31 cellular contexts compared by ENCODE assay signal in genomic region chr7:133698127-133698526, GRCh38.
DNase-seq lines count a peak whose midpoint lies in the region; ATAC-seq and TF ChIP-seq lines count a peak whose summit lies in the region.
"Had no signal": no experiment of that assay in that cellular context is flagged by ENCODE, and none has a peak within 500 bp of the region (broad histone marks: within the 10 kb centered on the region; RNA-seq: fewer than 3 reads in every experiment).

No MANE protein-coding gene starts in this region.

- peak; percentile 45; the same call in 2 of the 3 replicates for ATAC-seq in SK-N-SH treated with all-trans-retinoic acid at 6 μM for 48 hours
- ATAC-seq: activated CD4-positive, alpha-beta T cell treated with anti-CD3 and anti-CD28 coated beads for 36 hours; activated CD8-positive, alpha-beta T cell treated with anti-CD3 and anti-CD28 coated beads for 36 hours; activated T-helper 17 cell treated with anti-CD3 and anti-CD28 coated beads, Interleukin-2, amount 50 U/mL, for 72 hours; left cardiac atrium; mucosa of descending colon; pancreas had no signal

- H3K36me3 Mint-ChIP-seq in osteocyte (ENCODE audit: unreplicated experiment), result no peaks in the 10 kb centered on the region
- H3K36me3 Mint-ChIP-seq: natural killer cell treated with Interleukin-12 subunit alpha and Interleukin-12 subunit beta and Interleukin-15 and Interleukin-18, amount 100 ng/mL, for 72 hours had no signal

- peak overlapping the region; percentile 69 for H3K27ac Mint-ChIP-seq in osteocyte (ENCODE audit: unreplicated experiment)
- H3K27ac Mint-ChIP-seq: activated CD4-positive, alpha-beta T cell treated with anti-CD3 and anti-CD28 coated beads for 36 hours; activated CD8-positive, alpha-beta T cell treated with anti-CD3 and anti-CD28 coated beads for 36 hours; activated naive CD4-positive, alpha-beta T cell treated with anti-CD3 and anti-CD28 coated beads, Interleukin-2, amount 10 ng/mL, durations not matched to agents 7 days and 5 days; activated T-helper 17 cell treated with anti-CD3 and anti-CD28 coated beads, Interleukin-2, amount 50 U/mL, for 72 hours; CD4-positive, alpha-beta memory T cell; natural killer cell treated with Interleukin-12 subunit alpha and Interleukin-12 subunit beta and Interleukin-15 and Interleukin-18, amount 100 ng/mL, for 72 hours; stimulated activated naive CD8-positive, alpha-beta T cell treated with anti-CD3 and anti-CD28 coated beads, Interleukin-15, Interleukin-2, amounts not matched to agents 100 ng/mL and 50 ng/mL, for 24 hours had no signal

- H3K4me3 Mint-ChIP-seq in osteocyte (ENCODE audit: unreplicated experiment), result no peak overlapping the region
- H3K4me3 Mint-ChIP-seq: activated CD4-positive, alpha-beta T cell treated with anti-CD3 and anti-CD28 coated beads for 36 hours; activated CD8-positive, alpha-beta T cell treated with anti-CD3 and anti-CD28 coated beads for 36 hours; activated naive CD4-positive, alpha-beta T cell treated with anti-CD3 and anti-CD28 coated beads, Interleukin-2, amount 10 ng/mL, durations not matched to agents 7 days and 5 days; activated T-helper 17 cell treated with anti-CD3 and anti-CD28 coated beads, Interleukin-2, amount 50 U/mL, for 72 hours; CD4-positive, alpha-beta memory T cell; natural killer cell treated with Interleukin-12 subunit alpha and Interleukin-12 subunit beta and Interleukin-15 and Interleukin-18, amount 100 ng/mL, for 72 hours; stimulated activated naive CD8-positive, alpha-beta T cell treated with anti-CD3 and anti-CD28 coated beads, Interleukin-15, Interleukin-2, amounts not matched to agents 100 ng/mL and 50 ng/mL, for 24 hours had no signal

- DNase-seq in ELR (ENCODE audit: low read depth) (peak; percentile 33), dermis blood vessel endothelial cell (peak; percentile 26), osteocyte (ENCODE audit: extremely low spot score, unreplicated experiment) (no peak), NCI-H774 (lab: John Stamatoyannopoulos, UW) (no peak)
- DNase-seq in NK-92 treated with Interleukin-12 subunit alpha and Interleukin-12 subunit beta, amount 100 ng/mL, for 24 hours (lab: John Stamatoyannopoulos, UW), result no peak
- DNase-seq in stimulated activated naive CD4-positive, alpha-beta T cell (lab: John Stamatoyannopoulos, UW), result no peak
- DNase-seq: activated CD4-positive, alpha-beta T cell treated with anti-CD3 and anti-CD28 coated beads for 36 hours; activated CD8-positive, alpha-beta memory T cell treated with anti-CD3 and anti-CD28 coated beads, Interleukin-2, amount 50 U/mL, for 48 hours; activated CD8-positive, alpha-beta T cell treated with anti-CD3 and anti-CD28 coated beads for 36 hours; activated naive CD4-positive, alpha-beta T cell treated with anti-CD3 and anti-CD28 coated beads, Interleukin-2, amount 10 ng/mL, durations not matched to agents 7 days and 5 days; amniotic stem cell; CD4-positive, alpha-beta memory T cell; DND-41; esophagus squamous epithelium; hippocampal formation; KBM-7; left cardiac atrium; mucosa of descending colon; NCI-H1417 treated with DMSO at 0.1 percent for 48 hours; NCI-H2081 treated with DMSO at 0.1 percent for 48 hours; NCI-H226; NCI-H748 treated with DMSO at 0.1 percent for 48 hours; pancreas; SIG-M5; stimulated activated CD4-positive, alpha-beta T cell treated with anti-CD3 and anti-CD28 coated beads, Interleukin-1b, Interleukin-23, amount 100 ng/mL, for 48 hours; T-helper 9 cell; testis had no signal

- peaks cover 15% of the 10 kb centered on the region for H3K4me1 Mint-ChIP-seq in osteocyte (ENCODE audit: unreplicated experiment)
- H3K4me1 Mint-ChIP-seq: activated CD4-positive, alpha-beta T cell treated with anti-CD3 and anti-CD28 coated beads for 36 hours; activated naive CD4-positive, alpha-beta T cell treated with anti-CD3 and anti-CD28 coated beads, Interleukin-2, amount 10 ng/mL, durations not matched to agents 7 days and 5 days; activated T-helper 17 cell treated with anti-CD3 and anti-CD28 coated beads, Interleukin-2, amount 50 U/mL, for 72 hours had no signal

- H3K9me3 Mint-ChIP-seq in osteocyte (ENCODE audit: unreplicated experiment), result no peaks in the 10 kb centered on the region
- H3K9me3 Mint-ChIP-seq: activated CD8-positive, alpha-beta T cell treated with anti-CD3 and anti-CD28 coated beads for 36 hours; activated naive CD4-positive, alpha-beta T cell treated with anti-CD3 and anti-CD28 coated beads, Interleukin-2, amount 10 ng/mL, durations not matched to agents 7 days and 5 days; activated T-helper 17 cell treated with anti-CD3 and anti-CD28 coated beads, Interleukin-2, amount 50 U/mL, for 72 hours; CD4-positive, alpha-beta memory T cell; natural killer cell treated with Interleukin-12 subunit alpha and Interleukin-12 subunit beta and Interleukin-15 and Interleukin-18, amount 100 ng/mL, for 72 hours; stimulated activated naive CD8-positive, alpha-beta T cell treated with anti-CD3 and anti-CD28 coated beads, Interleukin-15, Interleukin-2, amounts not matched to agents 100 ng/mL and 50 ng/mL, for 24 hours had no signal

- no peak for TF ChIP-seq CTCF in osteocyte (IDR thresholded peaks at IDR 0.05)

- H3K27me3 Mint-ChIP-seq in osteocyte (ENCODE audit: unreplicated experiment), result no peaks in the 10 kb centered on the region
- H3K27me3 Mint-ChIP-seq: activated CD4-positive, alpha-beta T cell treated with anti-CD3 and anti-CD28 coated beads for 36 hours; activated CD8-positive, alpha-beta T cell treated with anti-CD3 and anti-CD28 coated beads for 36 hours; activated naive CD4-positive, alpha-beta T cell treated with anti-CD3 and anti-CD28 coated beads, Interleukin-2, amount 10 ng/mL, durations not matched to agents 7 days and 5 days; activated T-helper 17 cell treated with anti-CD3 and anti-CD28 coated beads, Interleukin-2, amount 50 U/mL, for 72 hours; CD4-positive, alpha-beta memory T cell; natural killer cell treated with Interleukin-12 subunit alpha and Interleukin-12 subunit beta and Interleukin-15 and Interleukin-18, amount 100 ng/mL, for 72 hours; stimulated activated naive CD8-positive, alpha-beta T cell treated with anti-CD3 and anti-CD28 coated beads, Interleukin-15, Interleukin-2, amounts not matched to agents 100 ng/mL and 50 ng/mL, for 24 hours had no signal

TF ChIP-seq in SK-N-SH treated with all-trans-retinoic acid at 6 μM for 48 hours, 23 proteins besides CTCF, POLR2A, EP300 and RAD21:
- no peak for TF ChIP-seq RARB (CRISPR knock-in tag; IDR thresholded peaks at IDR 0.05)
- no peak for TF ChIP-seq CREB5 (CRISPR knock-in tag; IDR thresholded peaks at IDR 0.05; ENCODE audit: low read depth)
- no peak for TF ChIP-seq GLIS3 (CRISPR knock-in tag; IDR thresholded peaks at IDR 0.05)
- no peak for TF ChIP-seq SNAI2 (CRISPR knock-in tag; IDR thresholded peaks at IDR 0.05)
- no peak for TF ChIP-seq CSRNP3 (CRISPR knock-in tag; IDR thresholded peaks at IDR 0.05)
- TF ChIP-seq ZNF70 (CRISPR knock-in tag; IDR thresholded peaks at IDR 0.05), result no peak
- TF ChIP-seq ZNF8 (CRISPR knock-in tag; IDR thresholded peaks at IDR 0.05), result no peak
- TF ChIP-seq BACH2 (CRISPR knock-in tag; IDR thresholded peaks at IDR 0.05; ENCODE audit: borderline replicate concordance), result no peak
- TF ChIP-seq ARNTL (CRISPR knock-in tag; IDR thresholded peaks at IDR 0.05; ENCODE audit: borderline replicate concordance, low read depth), result no peak

Comparison
In these comparisons a context has a peak if more than half of its experiments do, and no peak if none do; other contexts are left out.
1. DNase-seq: peak in ELR (single experiment) and dermis blood vessel endothelial cell (single experiment); none in osteocyte (single experiment), NK-92 treated with Interleukin-12 subunit alpha and Interleukin-12 subunit beta, amount 100 ng/mL, for 24 hours (single experiment), stimulated activated naive CD4-positive, alpha-beta T cell (0 of 6) and NCI-H774 (single experiment).